In the genomic region with DNA sequence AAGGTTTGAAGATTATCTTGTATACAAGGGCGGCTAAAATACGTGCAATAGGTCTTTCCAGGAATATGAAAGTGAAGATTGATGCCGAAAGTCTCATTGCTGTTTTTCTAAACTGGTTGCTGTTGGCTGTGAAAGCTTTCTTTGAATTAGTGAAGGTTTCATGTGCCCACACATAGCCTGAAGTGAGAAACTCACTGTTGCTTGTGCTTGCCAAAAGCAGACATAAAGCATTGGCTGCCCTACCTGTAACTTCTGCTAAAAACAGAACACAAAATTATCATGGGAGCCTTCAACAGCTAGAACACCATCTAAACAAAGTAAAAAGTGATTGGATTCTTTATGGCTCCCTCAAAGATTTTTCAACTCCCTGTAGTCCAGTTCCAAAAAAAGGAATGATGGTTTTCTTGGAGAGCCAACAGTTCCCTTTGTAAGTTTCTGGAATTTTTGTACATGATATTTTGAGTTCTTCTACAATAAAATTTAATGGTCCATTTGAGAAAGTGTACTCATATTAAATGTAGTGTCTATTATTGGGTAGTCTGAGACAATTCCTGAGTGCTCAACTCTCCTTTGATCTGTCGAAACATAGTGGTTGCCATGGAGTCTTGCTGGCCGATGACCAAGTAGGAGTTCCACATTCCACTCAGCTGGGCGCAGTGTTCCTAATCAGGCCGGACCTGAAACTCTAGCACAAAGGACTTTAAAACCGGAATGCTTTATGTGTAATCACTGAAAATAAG, we compare ENCODE assay signal across 1 cellular context.
TF ChIP-seq lines count a peak whose summit lies in the region.

No MANE protein-coding gene starts in this region.

TF ChIP-seq in K562, 482 proteins besides CTCF, POLR2A, EP300 and RAD21 (continued from another document):
- no peak for TF ChIP-seq ZNF518B (CRISPR knock-in tag; IDR thresholded peaks at IDR 0.05)
- TF ChIP-seq SRSF1 (IDR thresholded peaks at IDR 0.05; ENCODE audit: low read depth, low read length) = no peak
- no peak for TF ChIP-seq TARDBP (IDR thresholded peaks at IDR 0.05)
- TF ChIP-seq, protein P1, sequence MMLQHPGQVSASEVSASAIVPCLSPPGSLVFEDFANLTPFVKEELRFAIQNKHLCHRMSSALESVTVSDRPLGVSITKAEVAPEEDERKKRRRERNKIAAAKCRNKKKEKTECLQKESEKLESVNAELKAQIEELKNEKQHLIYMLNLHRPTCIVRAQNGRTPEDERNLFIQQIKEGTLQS (IDR thresholded peaks at IDR 0.05) = no peak
- TF ChIP-seq, protein P1 (CRISPR knock-in tag; conservative IDR thresholded peaks at IDR 0.05) = no peak
- no peak for TF ChIP-seq PHF20 (IDR thresholded peaks at IDR 0.05; ENCODE audit: partially characterized antibody)
- TF ChIP-seq MEF2A (IDR thresholded peaks at IDR 0.05; ENCODE audit: control insufficient read depth, low read depth, low read length) = no peak
- TF ChIP-seq SIN3B (IDR thresholded peaks at IDR 0.05; ENCODE audit: low read depth) = no peak
- peak; percentile 44; the same call in 1 of the 2 replicates for TF ChIP-seq TEAD2 (tag; IDR thresholded peaks at IDR 0.05)
- 0 out of 2 replicates have a peak, but pooled peaks have one; percentile 32 for TF ChIP-seq BRCA1 (IDR thresholded peaks at IDR 0.05)
- TF ChIP-seq BRCA1 (CRISPR knock-in tag; IDR thresholded peaks at IDR 0.05) = no peak
- TF ChIP-seq NUFIP1 (IDR thresholded peaks at IDR 0.05; ENCODE audit: partially characterized antibody) = no peak
- no peak for TF ChIP-seq MAFG (tag; conservative IDR thresholded peaks at IDR 0.05)
- TF ChIP-seq ZNF778 (CRISPR knock-in tag; IDR thresholded peaks at IDR 0.05) = no peak
- peak; percentile 44; the same call in 1 of the 2 replicates for TF ChIP-seq TEAD4 (IDR thresholded peaks at IDR 0.05; ENCODE audit: low read length)
- no peak for TF ChIP-seq TEAD4 (CRISPR knock-in tag; IDR thresholded peaks at IDR 0.05; ENCODE audit: borderline replicate concordance)
- no peak for TF ChIP-seq MNT (conservative IDR thresholded peaks at IDR 0.05)
- TF ChIP-seq ZNF398 (CRISPR knock-in tag; IDR thresholded peaks at IDR 0.05) = no peak
- no peak for TF ChIP-seq TBP (optimal IDR thresholded peaks at IDR 0.05; ENCODE audit: low read depth, low read length)
- TF ChIP-seq CBX5 (IDR thresholded peaks at IDR 0.05; ENCODE audit: borderline replicate concordance, low read depth) = no peak
- peak; percentile 55 for TF ChIP-seq RFX1 (IDR thresholded peaks at IDR 0.05)
